ENCODE assay signal across 19 cellular contexts in the genomic region with DNA sequence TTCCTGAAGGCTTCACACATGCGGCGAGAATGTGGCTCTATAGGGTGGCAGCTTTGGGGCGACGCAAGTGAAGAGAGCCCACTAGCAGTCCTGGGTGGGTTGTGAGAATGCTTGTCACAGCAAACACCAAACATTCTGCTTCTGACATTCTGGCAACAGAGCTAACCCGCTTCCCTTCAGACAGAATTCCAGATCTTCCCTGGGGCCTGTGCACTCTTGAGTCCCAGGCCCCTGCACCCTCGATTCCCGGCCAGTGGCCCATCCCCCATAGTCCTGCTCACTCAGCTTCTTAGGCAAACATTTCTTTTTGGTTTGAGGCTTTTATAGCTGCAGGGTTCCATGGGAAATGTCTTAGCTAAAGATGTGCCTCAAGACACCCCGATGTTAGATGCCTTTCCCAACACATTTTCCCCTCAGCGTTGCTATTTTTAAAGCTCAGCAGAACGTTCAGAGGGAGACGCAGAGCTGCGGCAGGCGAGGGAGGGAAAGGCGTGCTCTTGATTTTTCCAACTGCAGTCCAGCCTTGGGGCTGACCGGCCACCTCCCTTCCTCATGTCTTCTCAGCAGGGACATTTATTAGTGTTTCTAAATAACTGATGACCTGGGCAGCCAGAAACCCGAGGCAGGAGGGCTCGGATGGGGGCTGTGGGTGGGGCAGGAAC. TPM values are rescaled to one million over a fixed set of nuclear protein-coding genes. Genes with fewer than 3 reads are reported as not detected.
DNase-seq lines count a peak whose midpoint lies in the region; TF ChIP-seq lines count a peak whose summit lies in the region.
"Had no signal": no experiment of that assay in that cellular context is flagged by ENCODE, and none has a peak within 500 bp of the region (broad histone marks: within the 10 kb centered on the region; RNA-seq: fewer than 3 reads in every experiment).

No MANE protein-coding gene starts in this region.

- H3K27ac ChIP-seq in angular gyrus (ENCODE audit: low read depth, low read length) = peak overlapping the region; percentile 86
- H3K27ac ChIP-seq in esophagus squamous epithelium = peak overlapping the region; percentile 15 to 64 (median 50)
- peak overlapping the region; percentile 75 for H3K27ac ChIP-seq in stomach smooth muscle (ENCODE audit: low read length)
- peak overlapping the region in 1 of 2 donors; percentile 5 for H3K27ac ChIP-seq in prostate gland

- H3K9me3 ChIP-seq in esophagus squamous epithelium (no peaks in the 10 kb centered on the region), stomach smooth muscle (ENCODE audit: control insufficient read depth in 2 of 2, low read length in 2 of 2) (no peaks in the 10 kb centered on the region), prostate gland (no peaks in the 10 kb centered on the region)
- H3K9me3 ChIP-seq: breast epithelium had no signal

- DNase-seq in esophagus squamous epithelium (lab: John Stamatoyannopoulos, UW) (no peak), mesothelial cell of epicardium (ENCODE audit: low spot score in 2 of 2, unreplicated experiment in 2 of 2) (no peak), kidney glomerular epithelial cell (lab: John Stamatoyannopoulos, UW) (no peak), SIG-M5 treated with dmso at 0.1 percent for 504 hours (lab: John Stamatoyannopoulos, UW; ENCODE audit: unreplicated experiment) (no peak), NCI-H2107 treated with DMSO at 0.1 percent for 48 hours (lab: John Stamatoyannopoulos, UW; ENCODE audit: unreplicated experiment) (no peak), prostate gland (ENCODE audit: low spot score) (no peak)
- DNase-seq: activated CD4-positive, alpha-beta T cell treated with anti-CD3 and anti-CD28 coated beads for 1 hour; activated naive CD4-positive, alpha-beta T cell; Calu3; foreskin melanocyte; KBM-7; NCI-H1092 treated with DMSO at 0.1 percent for 48 hours; NK-92 treated with Interleukin-12 subunit alpha and Interleukin-12 subunit beta, amount 100 ng/mL, for 24 hours; SHP77; stimulated activated naive CD8-positive, alpha-beta T cell treated with anti-CD3 and anti-CD28 coated beads, Interleukin-15, Interleukin-2, amounts not matched to agents 100 U/mL and 50 U/mL, for 24 hours had no signal

- H3K4me1 ChIP-seq in esophagus squamous epithelium (peaks cover 0 to 38% (median 16%) of the 10 kb centered on the region in 3 donors), stomach smooth muscle (ENCODE audit: control insufficient read depth, insufficient read depth, low read length) (peaks cover 60% of the 10 kb centered on the region), prostate gland (replicated peaks) (no peaks in the 10 kb centered on the region)
- H3K4me1 ChIP-seq: breast epithelium had no signal

- intact Hi-C loops in esophagus squamous epithelium (cut with DNase I) (loop anchor here (10.0 kb wide), 1 partner anchor 117 kb away; the partner anchor contains the start of gene MGLL), prostate gland (cut with DNase I) (no loop called here)

- H3K36me3 Mint-ChIP-seq in mesothelial cell of epicardium = no peaks in the 10 kb centered on the region

- peak overlapping the region; percentile 29 to 39 for H3K9ac ChIP-seq in stomach smooth muscle (ENCODE audit: low read length in 2 of 2)

- H3K4me1 Mint-ChIP-seq in mesothelial cell of epicardium = peaks cover 5% of the 10 kb centered on the region

- no peak for TF ChIP-seq POLR2A in esophagus squamous epithelium (IDR thresholded peaks at IDR 0.05)
- TF ChIP-seq POLR2A in prostate gland (IDR thresholded peaks at IDR 0.05) = no peak

- TF ChIP-seq CTCF in esophagus squamous epithelium (IDR thresholded peaks at IDR 0.05) (no peak), mesothelial cell of epicardium (IDR thresholded peaks at IDR 0.05; ENCODE audit: unreplicated experiment) (no peak), prostate gland (IDR thresholded peaks at IDR 0.05) (no peak)

- no peak overlapping the region for H3K4me3 Mint-ChIP-seq in mesothelial cell of epicardium
- H3K4me3 Mint-ChIP-seq: T-helper 1 cell treated with Interleukin-12 subunit alpha and Interleukin-12 subunit beta and Interleukin-4 antibody, amounts not matched to agents 30 μg/mL and 1 μg/mL, for 36 hours had no signal

- 50 to 66% methylated on average over 15 to 17 of the region's 17 CpGs for WGBS in esophagus squamous epithelium, 2 donors
- WGBS in prostate gland = 47% methylated on average over 17 of the region's 17 CpGs

- peaks cover 3% of the 10 kb centered on the region for H3K27me3 Mint-ChIP-seq in mesothelial cell of epicardium (ENCODE audit: low read depth)

- no peak overlapping the region for H3K4me3 ChIP-seq in esophagus squamous epithelium
- H3K4me3 ChIP-seq in stomach smooth muscle (ENCODE audit: low read length in 2 of 2) = peak overlapping the region in 1 of 2 donors; percentile 44
- no peak overlapping the region for H3K4me3 ChIP-seq in prostate gland
- H3K4me3 ChIP-seq: breast epithelium had no signal

- H3K27ac Mint-ChIP-seq in mesothelial cell of epicardium = peak overlapping the region; percentile 7
- H3K27ac Mint-ChIP-seq: T-helper 1 cell treated with Interleukin-12 subunit alpha and Interleukin-12 subunit beta and Interleukin-4 antibody, amounts not matched to agents 30 μg/mL and 1 μg/mL, for 36 hours had no signal

- H3K9me3 Mint-ChIP-seq in mesothelial cell of epicardium = peaks cover 21% of the 10 kb centered on the region
- H3K9me3 Mint-ChIP-seq: T-helper 1 cell treated with Interleukin-12 subunit alpha and Interleukin-12 subunit beta and Interleukin-4 antibody, amounts not matched to agents 30 μg/mL and 1 μg/mL, for 36 hours had no signal

- peaks cover 0 to 80% (median 0%) of the 10 kb centered on the region in 3 donors for H3K36me3 ChIP-seq in esophagus squamous epithelium
- H3K36me3 ChIP-seq in stomach smooth muscle (ENCODE audit: control insufficient read depth in 2 of 2, insufficient read depth in 2 of 2, low read length in 2 of 2) = peaks cover 0 to 4% of the 10 kb centered on the region in 2 donors
- H3K36me3 ChIP-seq in prostate gland = no peaks in the 10 kb centered on the region
- H3K36me3 ChIP-seq: breast epithelium had no signal

- H3K27me3 ChIP-seq in esophagus squamous epithelium = no peaks in the 10 kb centered on the region
- H3K27me3 ChIP-seq in stomach smooth muscle (ENCODE audit: control insufficient read depth in 1 of 2, insufficient read depth in 2 of 2, low read length in 2 of 2) = no peaks in the 10 kb centered on the region
- H3K27me3 ChIP-seq in prostate gland (replicated peaks; ENCODE audit: insufficient read depth) = no peaks in the 10 kb centered on the region
- H3K27me3 ChIP-seq: breast epithelium had no signal

RNA-seq across cellular contexts. Expression of gene ABTB1, which starts 35.2 kb away (rescaled TPM):
- total RNA-seq in esophagus squamous epithelium = 10 to 100 TPM in 1 of 4 donors, 1 to 10 TPM in 3; 5.6 to 21.4 (median 6.3) TPM
- 15.9 to 17.1 TPM (median 16.5 TPM) in 3 replicates for total RNA-seq in mesothelial cell of epicardium
- 10 to 100 TPM; 33.4 to 60.2 TPM for total RNA-seq in prostate gland
